Comparison of ENCODE assay signal across 32 cellular contexts in genomic region chr6:63491104-63491503, GRCh38.
"Had no signal": no experiment of that assay in that cellular context is flagged by ENCODE, and none has a peak within 500 bp of the region (broad histone marks: within the 10 kb centered on the region; RNA-seq: fewer than 3 reads in every experiment).

No MANE protein-coding gene starts in this region.

- H3K36me3 Mint-ChIP-seq: activated CD4-positive, alpha-beta memory T cell treated with anti-CD3 and anti-CD28 coated beads for 36 hours; activated CD8-positive, alpha-beta memory T cell treated with anti-CD3 and anti-CD28 coated beads, Interleukin-2, amount 10 ng/mL, durations not matched to agents 7 days and 5 days; activated naive CD4-positive, alpha-beta T cell treated with anti-CD3 and anti-CD28 coated beads, Interleukin-2, amount 50 U/mL, for 24 hours; activated naive CD8-positive, alpha-beta T cell treated with anti-CD3 and anti-CD28 coated beads for 36 hours had no signal

- H3K27me3 Mint-ChIP-seq: activated CD4-positive, alpha-beta memory T cell treated with anti-CD3 and anti-CD28 coated beads for 36 hours; activated naive CD8-positive, alpha-beta T cell treated with anti-CD3 and anti-CD28 coated beads, Interleukin-2, amount 50 U/mL, for 24 hours had no signal

- DNase-seq: activated CD4-positive, alpha-beta memory T cell treated with anti-CD3 and anti-CD28 coated beads for 36 hours; activated CD4-positive, alpha-beta T cell treated with anti-CD3 and anti-CD28 coated beads for 36 hours; activated CD4-positive, alpha-beta T cell treated with anti-CD3 and anti-CD28 coated beads, Interleukin-2, amount 10 ng/mL, durations not matched to agents 24 days and 14 days; activated CD4-positive, CD25-positive, alpha-beta regulatory T cell; activated CD4-positive, CD25-positive, alpha-beta regulatory T cell treated with anti-CD3 and anti-CD28 coated beads, Interleukin-2, amount 50 U/mL, for 72 hours; activated CD8-positive, alpha-beta memory T cell treated with anti-CD3 and anti-CD28 coated beads, Interleukin-2, amount 10 ng/mL, durations not matched to agents 7 days and 5 days; activated CD8-positive, alpha-beta memory T cell treated with anti-CD3 and anti-CD28 coated beads, Interleukin-2, amount 50 U/mL, for 4 hours; activated CD8-positive, alpha-beta T cell treated with anti-CD3 and anti-CD28 coated beads, Interleukin-2, amount 10 ng/mL, durations not matched to agents 7 days and 5 days; activated effector memory CD4-positive, alpha-beta T cell treated with anti-CD3 and anti-CD28 coated beads, Interleukin-2, amount 50 U/mL, for 16 hours; activated naive CD4-positive, alpha-beta T cell treated with anti-CD3 and anti-CD28 coated beads for 36 hours; activated naive CD8-positive, alpha-beta T cell treated with anti-CD3 and anti-CD28 coated beads for 36 hours; activated naive CD8-positive, alpha-beta T cell treated with anti-CD3 and anti-CD28 coated beads, Interleukin-2, amount 50 U/mL, for 24 hours; activated T-cell treated with anti-CD3 and anti-CD28 coated beads, Interleukin-2, amount 50 U/mL, for 1 hour; activated T-cell treated with anti-CD3 and anti-CD28 coated beads, Interleukin-2, amount 50 U/mL, for 48 hours; adrenal gland; amygdala; aorta; body of pancreas; central memory CD4-positive, alpha-beta T cell; cerebellar nuclear complex; colonic mucosa; effector CD8-positive, alpha-beta T cell; esophagus squamous epithelium; foreskin melanocyte; heart right ventricle; T-helper 2 cell had no signal

- H3K4me1 ChIP-seq: colonic mucosa, esophagus squamous epithelium, gastroesophageal sphincter, heart right ventricle had no signal

- H3K4me1 Mint-ChIP-seq: activated CD4-positive, alpha-beta T cell treated with anti-CD3 and anti-CD28 coated beads for 36 hours; activated CD4-positive, alpha-beta T cell treated with anti-CD3 and anti-CD28 coated beads, Interleukin-2, amount 10 ng/mL, durations not matched to agents 24 days and 14 days; activated CD8-positive, alpha-beta memory T cell treated with anti-CD3 and anti-CD28 coated beads, Interleukin-2, amount 10 ng/mL, durations not matched to agents 7 days and 5 days; activated naive CD4-positive, alpha-beta T cell treated with anti-CD3 and anti-CD28 coated beads, Interleukin-2, amount 50 U/mL, for 24 hours; activated naive CD8-positive, alpha-beta T cell treated with anti-CD3 and anti-CD28 coated beads for 36 hours had no signal

- H3K27ac Mint-ChIP-seq: activated CD4-positive, alpha-beta memory T cell treated with anti-CD3 and anti-CD28 coated beads for 36 hours; activated CD4-positive, alpha-beta T cell treated with anti-CD3 and anti-CD28 coated beads for 36 hours; activated CD4-positive, alpha-beta T cell treated with anti-CD3 and anti-CD28 coated beads, Interleukin-2, amount 10 ng/mL, durations not matched to agents 24 days and 14 days; activated CD8-positive, alpha-beta memory T cell treated with anti-CD3 and anti-CD28 coated beads, Interleukin-2, amount 10 ng/mL, durations not matched to agents 7 days and 5 days; activated CD8-positive, alpha-beta T cell treated with anti-CD3 and anti-CD28 coated beads, Interleukin-2, amount 10 ng/mL, durations not matched to agents 7 days and 5 days; activated naive CD4-positive, alpha-beta T cell treated with anti-CD3 and anti-CD28 coated beads for 36 hours; activated naive CD4-positive, alpha-beta T cell treated with anti-CD3 and anti-CD28 coated beads, Interleukin-2, amount 50 U/mL, for 24 hours; activated naive CD8-positive, alpha-beta T cell treated with anti-CD3 and anti-CD28 coated beads for 36 hours; activated naive CD8-positive, alpha-beta T cell treated with anti-CD3 and anti-CD28 coated beads, Interleukin-2, amount 50 U/mL, for 24 hours; activated T-helper 1 cell treated with anti-CD3 and anti-CD28 coated beads, Interleukin-12 subunit alpha, Interleukin-12 subunit beta, Interleukin-2, Interleukin-4 antibody, amounts not matched to agents 30 ng/mL and 10 ng/mL and 1 ng/mL, durations not matched to agents 14 hours and 24 hours and 36 hours; activated T-helper 2 cell treated with anti-CD3 and anti-CD28 coated beads, Interferon-gamma antibody, Interleukin-2, Interleukin-4, amounts not matched to agents 10 μg/mL and 5 μg/mL and 100 μg/mL, durations not matched to agents 14 hours and 24 hours and 36 hours had no signal

- H3K4me3 Mint-ChIP-seq: activated CD4-positive, alpha-beta memory T cell treated with anti-CD3 and anti-CD28 coated beads for 36 hours; activated CD4-positive, alpha-beta T cell treated with anti-CD3 and anti-CD28 coated beads for 36 hours; activated CD4-positive, alpha-beta T cell treated with anti-CD3 and anti-CD28 coated beads, Interleukin-2, amount 10 ng/mL, durations not matched to agents 24 days and 14 days; activated CD8-positive, alpha-beta memory T cell treated with anti-CD3 and anti-CD28 coated beads, Interleukin-2, amount 10 ng/mL, durations not matched to agents 7 days and 5 days; activated CD8-positive, alpha-beta T cell treated with anti-CD3 and anti-CD28 coated beads, Interleukin-2, amount 10 ng/mL, durations not matched to agents 7 days and 5 days; activated naive CD4-positive, alpha-beta T cell treated with anti-CD3 and anti-CD28 coated beads for 36 hours; activated naive CD4-positive, alpha-beta T cell treated with anti-CD3 and anti-CD28 coated beads, Interleukin-2, amount 50 U/mL, for 24 hours; activated naive CD8-positive, alpha-beta T cell treated with anti-CD3 and anti-CD28 coated beads for 36 hours; activated naive CD8-positive, alpha-beta T cell treated with anti-CD3 and anti-CD28 coated beads, Interleukin-2, amount 50 U/mL, for 24 hours; activated T-helper 1 cell treated with anti-CD3 and anti-CD28 coated beads, Interleukin-12 subunit alpha, Interleukin-12 subunit beta, Interleukin-2, Interleukin-4 antibody, amounts not matched to agents 30 ng/mL and 10 ng/mL and 1 ng/mL, durations not matched to agents 14 hours and 24 hours and 36 hours had no signal

- H3K36me3 ChIP-seq: adrenal gland, cardiac muscle cell, colonic mucosa, esophagus squamous epithelium, gastroesophageal sphincter, heart right ventricle had no signal

- H3K27ac ChIP-seq: adrenal gland, body of pancreas, cardiac muscle cell, colonic mucosa, epithelial cell of prostate, esophagus squamous epithelium, gastroesophageal sphincter, heart right ventricle had no signal

- H3K9me3 Mint-ChIP-seq: activated CD4-positive, alpha-beta memory T cell treated with anti-CD3 and anti-CD28 coated beads for 36 hours; activated CD4-positive, alpha-beta T cell treated with anti-CD3 and anti-CD28 coated beads, Interleukin-2, amount 10 ng/mL, durations not matched to agents 24 days and 14 days; activated naive CD4-positive, alpha-beta T cell treated with anti-CD3 and anti-CD28 coated beads for 36 hours; activated naive CD4-positive, alpha-beta T cell treated with anti-CD3 and anti-CD28 coated beads, Interleukin-2, amount 50 U/mL, for 24 hours; activated naive CD8-positive, alpha-beta T cell treated with anti-CD3 and anti-CD28 coated beads for 36 hours; activated naive CD8-positive, alpha-beta T cell treated with anti-CD3 and anti-CD28 coated beads, Interleukin-2, amount 50 U/mL, for 24 hours; activated T-helper 1 cell treated with anti-CD3 and anti-CD28 coated beads, Interleukin-12 subunit alpha, Interleukin-12 subunit beta, Interleukin-2, Interleukin-4 antibody, amounts not matched to agents 30 ng/mL and 10 ng/mL and 1 ng/mL, durations not matched to agents 14 hours and 24 hours and 36 hours; activated T-helper 2 cell treated with anti-CD3 and anti-CD28 coated beads, Interferon-gamma antibody, Interleukin-2, Interleukin-4, amounts not matched to agents 10 μg/mL and 5 μg/mL and 100 μg/mL, durations not matched to agents 14 hours and 24 hours and 36 hours had no signal

- H3K27me3 ChIP-seq: adrenal gland, body of pancreas, cardiac muscle cell, colonic mucosa, esophagus squamous epithelium, gastroesophageal sphincter, heart right ventricle had no signal

- ATAC-seq: activated CD4-positive, alpha-beta T cell treated with anti-CD3 and anti-CD28 coated beads for 36 hours; activated CD8-positive, alpha-beta memory T cell treated with anti-CD3 and anti-CD28 coated beads, Interleukin-2, amount 10 ng/mL, durations not matched to agents 7 days and 5 days; activated CD8-positive, alpha-beta T cell treated with anti-CD3 and anti-CD28 coated beads, Interleukin-2, amount 10 ng/mL, durations not matched to agents 7 days and 5 days; activated naive CD8-positive, alpha-beta T cell treated with anti-CD3 and anti-CD28 coated beads, Interleukin-2, amount 50 U/mL, for 24 hours; body of pancreas; gastroesophageal sphincter; heart right ventricle had no signal

- H3K9me3 ChIP-seq: adrenal gland, body of pancreas, colonic mucosa, esophagus squamous epithelium, gastroesophageal sphincter, heart right ventricle had no signal

- H3K4me3 ChIP-seq: adrenal gland, body of pancreas, cardiac muscle cell, colonic mucosa, esophagus squamous epithelium, gastroesophageal sphincter, heart right ventricle had no signal
